13 cellular contexts compared by ENCODE assay signal in genomic region chr19:46719629-46720515, GRCh38. TPM values are rescaled to one million over a fixed set of nuclear protein-coding genes. Genes with fewer than 3 reads are reported as not detected.
DNase-seq lines count a peak whose midpoint lies in the region; ATAC-seq and TF ChIP-seq lines count a peak whose summit lies in the region.
"Had no signal": no experiment of that assay in that cellular context is flagged by ENCODE, and none has a peak within 500 bp of the region (broad histone marks: within the 10 kb centered on the region; RNA-seq: fewer than 3 reads in every experiment).

No MANE protein-coding gene starts in this region.

- H2AFZ ChIP-seq in PC-9: no peak overlapping the region

- H3K4me3 Mint-ChIP-seq in naive B cell: peak overlapping the region; percentile 92 to 99 (median 96)

- H3K27ac Mint-ChIP-seq in naive B cell: peak overlapping the region; percentile 75 to 99 (median 94)

- H3F3A ChIP-seq in DOHH2 (ENCODE audit: control insufficient read depth, insufficient read depth): peaks cover 26% of the 10 kb centered on the region
- peaks cover 40% of the 10 kb centered on the region; the same call in 1 of the 2 replicates for H3F3A ChIP-seq in PC-9 (ENCODE audit: insufficient read depth, low read depth)

- peaks cover 0 to 9% of the 10 kb centered on the region in 2 donors for H3K36me3 Mint-ChIP-seq in naive B cell

- peaks cover 17% of the 10 kb centered on the region for H3K4me1 ChIP-seq in A673 (ENCODE audit: insufficient read depth, low read length, poor library complexity, severe bottlenecking)
- peaks cover 71% of the 10 kb centered on the region for H3K4me1 ChIP-seq in DOHH2 (ENCODE audit: control insufficient read depth, low read length)
- H3K4me1 ChIP-seq in PC-9 (replicated peaks; ENCODE audit: insufficient read depth): peaks cover 17% of the 10 kb centered on the region

- H3K4me3 ChIP-seq in A673 (ENCODE audit: low read depth, low read length, poor library complexity, severe bottlenecking): no peak overlapping the region
- H3K4me3 ChIP-seq in DOHH2 (ENCODE audit: low read length): peak overlapping the region; percentile 88
- no peak overlapping the region for H3K4me3 ChIP-seq in PC-9
- H3K4me3 ChIP-seq: heart left ventricle had no signal

- POLR2A ChIA-PET in A673 (lab: Charles Lee; ENCODE audit: low non-redundant PET): no interaction called here
- POLR2A ChIA-PET in PC-9 (lab: Charles Lee; ENCODE audit: unreplicated experiment): no interaction called here

- no peaks in the 10 kb centered on the region for H3K9me3 ChIP-seq in A673 (ENCODE audit: low read depth, low read length, poor library complexity, severe bottlenecking)
- H3K9me3 ChIP-seq in DOHH2 (ENCODE audit: control insufficient read depth, insufficient read depth, low read length): no peaks in the 10 kb centered on the region
- no peaks in the 10 kb centered on the region for H3K9me3 ChIP-seq in PC-9 (ENCODE audit: insufficient read depth, low read depth)
- H3K9me3 ChIP-seq: heart left ventricle had no signal

- intact Hi-C loops in A673 (cut with micrococcal nuclease; ENCODE audit: unreplicated experiment) (no loop called here), PC-9 (cut with micrococcal nuclease; ENCODE audit: unreplicated experiment) (no loop called here)

- H3K4me2 ChIP-seq in DOHH2 (ENCODE audit: low read length) (peak overlapping the region; percentile 100), PC-9 (no peak overlapping the region)

- no peak overlapping the region for H3K27ac ChIP-seq in A673 (ENCODE audit: low read depth, low read length, poor library complexity, severe bottlenecking)
- peak overlapping the region; percentile 93 for H3K27ac ChIP-seq in DOHH2 (ENCODE audit: low read depth, low read length)
- peak overlapping the region; percentile 95; the same call in 1 of the 2 replicates for H3K27ac ChIP-seq in VCaP
- no peak overlapping the region for H3K27ac ChIP-seq in PC-9

- H3K9me2 ChIP-seq in DOHH2 (replicated peaks; ENCODE audit: control insufficient read depth, low read length): no peaks in the 10 kb centered on the region
- no peaks in the 10 kb centered on the region for H3K9me2 ChIP-seq in PC-9 (ENCODE audit: insufficient read depth)

- H3K36me3 ChIP-seq in A673 (ENCODE audit: insufficient read depth, low read length, poor library complexity, severe bottlenecking) (peaks cover 41% of the 10 kb centered on the region), DOHH2 (ENCODE audit: control insufficient read depth, low read length) (peaks cover 91% of the 10 kb centered on the region), PC-9 (ENCODE audit: low read depth) (peaks cover 8% of the 10 kb centered on the region; the same call in 1 of the 2 replicates)

- H3K4me1 Mint-ChIP-seq in naive B cell: peaks cover 66 to 82% (median 70%) of the 10 kb centered on the region in 3 donors

- H3K27me3 ChIP-seq in A673 (replicated peaks; ENCODE audit: insufficient read depth, low read depth, low read length, poor library complexity): no peaks in the 10 kb centered on the region
- no peaks in the 10 kb centered on the region for H3K27me3 ChIP-seq in DOHH2 (ENCODE audit: control insufficient read depth, low read length)
- no peaks in the 10 kb centered on the region for H3K27me3 ChIP-seq in PC-9 (ENCODE audit: insufficient read depth, low read depth)
- H3K27me3 ChIP-seq: heart left ventricle had no signal

- H4K20me1 ChIP-seq in DOHH2 (ENCODE audit: control insufficient read depth, insufficient read depth, low read depth, low read length) (no peaks in the 10 kb centered on the region), PC-9 (ENCODE audit: insufficient read depth) (no peaks in the 10 kb centered on the region)

- no peak for DNase-seq in A673 (ENCODE audit: low spot score)
- DNase-seq in naive B cell: no peak
- no peak for DNase-seq in HCEC 1CT
- no peak for DNase-seq in PC-9
- DNase-seq in Ammon's horn (ENCODE audit: low spot score): no peak
- no peak for DNase-seq in SKM-1 treated with dmso at 0.1 percent for 144 hours (lab: John Stamatoyannopoulos, UW; ENCODE audit: unreplicated experiment)
- DNase-seq: activated CD4-positive, alpha-beta T cell treated with anti-CD3 and anti-CD28 coated beads, Interleukin-2, amount 50 U/mL, for 4 hours; activated gamma-delta T cell; nucleus accumbens had no signal

- no peaks in the 10 kb centered on the region for H3K27me3 Mint-ChIP-seq in naive B cell

- TSS peak; percentile 60 for BruUV-seq in A673 (replicated peaks; lab: Mats Ljungman, UMichigan)
- no TSS peak for BruUV-seq in PC-9 (replicated peaks; lab: Mats Ljungman, UMichigan)

- H3K9me3 Mint-ChIP-seq in naive B cell: no peaks in the 10 kb centered on the region

- peaks cover 23% of the 10 kb centered on the region for H3K79me2 ChIP-seq in DOHH2 (ENCODE audit: control insufficient read depth, low read length)
- H3K79me2 ChIP-seq in PC-9 (ENCODE audit: low read depth): peaks cover 19% of the 10 kb centered on the region

- ATAC-seq in naive B cell (ENCODE audit: low read depth in 2 of 2): no peak
- ATAC-seq: heart left ventricle, left lobe of liver had no signal

- CTCF ChIA-PET in A673 (lab: Charles Lee) (no interaction called here), PC-9 (lab: Charles Lee) (no interaction called here)

- TF ChIP-seq CTCF in A673 (conservative IDR thresholded peaks at IDR 0.05; ENCODE audit: low read depth, low read length): no peak
- TF ChIP-seq CTCF in DOHH2 (IDR thresholded peaks at IDR 0.05; ENCODE audit: low read depth, low read length, poor library complexity, severe bottlenecking): no peak
- no peak for TF ChIP-seq CTCF in VCaP (conservative IDR thresholded peaks at IDR 0.05)
- no peak for TF ChIP-seq CTCF in PC-9 (conservative IDR thresholded peaks at IDR 0.05)

RNA-seq across cellular contexts. Expression of gene PRKD2, which starts 3.0 kb away (rescaled TPM):
- total RNA-seq in A673 (2021): 45.1 and 60.3 TPM in 2 replicates
- 100 to 1,000 TPM in 1 of 6 donors, 10 to 100 TPM in 5; 66.7 to 156 (median 72.6) TPM for polyA plus RNA-seq in naive B cell (ENCODE audit: low read depth in 6 of 6)
- 88.5 and 97.8 TPM in 2 replicates for total RNA-seq in PC-9 (2021)

RNA-seq across cellular contexts. Expression of gene FKRP, which starts 26.0 kb away (rescaled TPM):
- total RNA-seq in A673 (2021): 23.6 and 26.1 TPM in 2 replicates
- polyA plus RNA-seq in naive B cell (ENCODE audit: low read depth in 6 of 6): 10 to 100 TPM in 1 of 6 donors, 1 to 10 TPM in 5; 2.0 to 10.1 (median 6.0) TPM
- total RNA-seq in PC-9 (2021): 7.6 and 10.6 TPM in 2 replicates

RNA-seq across cellular contexts. Expression of gene STRN4, which starts 26.4 kb away (rescaled TPM):
- total RNA-seq in A673 (2021) (134 and 157 TPM in 2 replicates), PC-9 (2021) (93.3 and 131 TPM in 2 replicates)
- 10 to 100 TPM in 5 of 6 donors, 1 to 10 TPM in 1; 6.0 to 38.0 (median 15.5) TPM for polyA plus RNA-seq in naive B cell (ENCODE audit: low read depth in 6 of 6)

RNA-seq across cellular contexts. Expression of gene DACT3, which starts 58.9 kb away (rescaled TPM):
- total RNA-seq in A673 (2021) (0.32 and 1.1 TPM in 2 replicates), PC-9 (2021) (0.13 TPM in 1 of 2 replicates, not detected in the other)
- under 1 TPM in 2 of 6 donors, not detected in 4; 0.11 to 0.30 TPM for polyA plus RNA-seq in naive B cell (ENCODE audit: low read depth in 6 of 6)

Comparison
In these comparisons a context has a peak if more than half of its experiments do, and no peak if none do; other contexts are left out.
1. H3K27ac ChIP-seq: peak in DOHH2 (single experiment) and VCaP (single experiment); none in A673 (single experiment) and PC-9 (single experiment).